28 cellular contexts compared by ENCODE assay signal in the genomic region with DNA sequence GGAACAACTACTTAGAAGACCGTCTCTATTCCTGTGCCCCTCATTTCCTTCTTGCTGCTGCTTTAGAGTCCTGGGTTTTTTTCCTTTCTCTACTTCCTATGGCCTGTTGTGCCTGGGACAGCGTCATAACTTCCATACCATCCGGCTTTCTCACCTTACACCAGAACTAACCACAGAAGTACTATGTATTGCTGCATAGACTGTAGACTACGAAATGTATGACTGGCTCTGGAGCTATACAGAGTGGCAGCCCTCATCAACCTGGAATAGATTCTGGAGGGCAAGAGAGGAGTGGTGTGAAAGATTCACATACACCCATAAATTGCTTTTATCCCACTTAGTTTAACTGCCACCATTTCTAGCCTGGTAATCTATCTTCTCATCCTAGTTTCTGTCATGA. TPM values are rescaled to one million over a fixed set of nuclear protein-coding genes. Genes with fewer than 3 reads are reported as not detected.
A peak's percentile ranks its signal among the peaks of the same experiment; 100 is the strongest.
DNase-seq lines count a peak whose midpoint lies in the region; ATAC-seq, FAIRE-seq and TF ChIP-seq lines count a peak whose summit lies in the region.
"Had no signal": no experiment of that assay in that cellular context is flagged by ENCODE, and none has a peak within 500 bp of the region (broad histone marks: within the 10 kb centered on the region; RNA-seq: fewer than 3 reads in every experiment).

No MANE protein-coding gene starts in this region.

- no peak for TF ChIP-seq CTCF in GM12878 (IDR thresholded peaks at IDR 0.05 in 2 of 3, conservative IDR thresholded peaks at IDR 0.05 in 1 of 3; ENCODE audit: control insufficient read depth in 2 of 3, extremely low read depth in 1 of 3, insufficient read depth in 1 of 3, low read depth in 3 of 3, low read length in 3 of 3)

- POLR2A ChIA-PET in activated CD4-positive, alpha-beta T cell treated with anti-CD3 and anti-CD28 coated beads, Interleukin-2, amount 10 ng/mL, durations not matched to agents 7 days and 5 days (lab: Charles Lee) = no interaction called here
- POLR2A ChIA-PET in GM12878 (lab: Charles Lee) = interaction anchor here (2.1 kb wide), 1 partner anchor 15 kb away, joined by 12 read pairs; no protein-coding TSS in a partner anchor

- H3K36me3 ChIP-seq in CD4-positive, CD25-positive, alpha-beta regulatory T cell (ENCODE audit: control insufficient read depth, insufficient read depth, low read length) = peaks cover 43% of the 10 kb centered on the region
- H3K36me3 ChIP-seq in GM12878 (ENCODE audit: control insufficient read depth in 2 of 2, insufficient read depth in 2 of 2, low read length in 1 of 2) = 0 out of 4 replicates have a peak, but pooled peaks cover 0 to 7% of the 10 kb centered on the region in 2 experiments

- H3K4me2 ChIP-seq in GM12878 (ENCODE audit: control insufficient read depth, insufficient read depth) = no peak overlapping the region

- CTCF ChIA-PET in activated CD4-positive, alpha-beta T cell treated with anti-CD3 and anti-CD28 coated beads, Interleukin-2, amount 10 ng/mL, durations not matched to agents 7 days and 5 days (lab: Charles Lee) = interaction anchor here (0.6 to 1.0 kb wide), 3 partner anchors 12 to 30 kb away, joined by 3 read pairs; no protein-coding TSS in a partner anchor
- CTCF ChIA-PET in GM12878 (lab: Yijun Ruan, JAX) = interaction anchor here (1.2 to 1.4 kb wide), 3 partner anchors 10 to 15 kb away, joined by 3 to 8 read pairs (median 5); no protein-coding TSS in a partner anchor

- H3K4me3 ChIP-seq in CD4-positive, CD25-positive, alpha-beta regulatory T cell (ENCODE audit: low read depth, low read length) = no peak overlapping the region
- no peak overlapping the region for H3K4me3 ChIP-seq in GM12878
- H3K4me3 ChIP-seq: adrenal gland, dorsolateral prefrontal cortex, esophagus squamous epithelium, heart left ventricle, right atrium auricular region, stomach, vagina had no signal

- no peaks in the 10 kb centered on the region for H3K79me2 ChIP-seq in GM12878 (ENCODE audit: control insufficient read depth, insufficient read depth, low read length)

- H3K4me3 Mint-ChIP-seq in activated CD4-positive, alpha-beta T cell treated with anti-CD3 and anti-CD28 coated beads, Interleukin-2, amount 10 ng/mL, durations not matched to agents 24 days and 14 days = no peak overlapping the region
- no peak overlapping the region for H3K4me3 Mint-ChIP-seq in activated CD4-positive, alpha-beta T cell treated with anti-CD3 and anti-CD28 coated beads, Interleukin-2, amount 10 ng/mL, durations not matched to agents 7 days and 5 days
- H3K4me3 Mint-ChIP-seq in CD4-positive, CD25-positive, alpha-beta regulatory T cell = no peak overlapping the region
- H3K4me3 Mint-ChIP-seq: activated CD8-positive, alpha-beta memory T cell treated with anti-CD3 and anti-CD28 coated beads, Interleukin-2, amount 10 ng/mL, durations not matched to agents 7 days and 5 days; CD14-positive monocyte; central memory CD8-positive, alpha-beta T cell; H9 had no signal

- no peak overlapping the region for H3K27ac ChIP-seq in CD4-positive, CD25-positive, alpha-beta regulatory T cell (ENCODE audit: insufficient read depth, low read length, poor library complexity, severe bottlenecking)
- H3K27ac ChIP-seq in GM12878 (ENCODE audit: control insufficient read depth, insufficient read depth) = peak overlapping the region; percentile 6; the same call in 1 of the 2 replicates
- H3K27ac ChIP-seq: adrenal gland, dorsolateral prefrontal cortex, esophagus squamous epithelium, right atrium auricular region, stomach, vagina had no signal

- SMC1A ChIA-PET in GM12878 (lab: Charles Lee; ENCODE audit: uncharacterized antibody, unreplicated experiment) = interaction anchor here (1.0 to 1.2 kb wide), 3 partner anchors 10 to 35 kb away, joined by 3 to 14 read pairs (median 3); no protein-coding TSS in a partner anchor

- H2AFZ ChIP-seq in GM12878 (ENCODE audit: control insufficient read depth, low read depth, low read length) = no peak overlapping the region; the same call in 1 of the 2 replicates

- peak overlapping the region; percentile 40 for H3K27ac Mint-ChIP-seq in activated CD4-positive, alpha-beta T cell treated with anti-CD3 and anti-CD28 coated beads, Interleukin-2, amount 10 ng/mL, durations not matched to agents 24 days and 14 days
- no peak overlapping the region for H3K27ac Mint-ChIP-seq in activated CD4-positive, alpha-beta T cell treated with anti-CD3 and anti-CD28 coated beads, Interleukin-2, amount 10 ng/mL, durations not matched to agents 7 days and 5 days
- peak overlapping the region in 2 of 3 donors; percentile 70 to 87 for H3K27ac Mint-ChIP-seq in CD4-positive, CD25-positive, alpha-beta regulatory T cell
- H3K27ac Mint-ChIP-seq: H9 had no signal

- FAIRE-seq in GM12878 (lab: Jason Lieb, UNC) = peak; percentile 31
- FAIRE-seq: endometrium, keratinocyte had no signal

- intact Hi-C loops in activated CD4-positive, alpha-beta T cell treated with anti-CD3 and anti-CD28 coated beads, Interleukin-2, amount 10 ng/mL, durations not matched to agents 24 days and 14 days (cut with micrococcal nuclease) = no loop called here
- intact Hi-C loops in GM12878 (cut with micrococcal nuclease; ENCODE audit: unreplicated experiment) = no loop called here

- in situ Hi-C loops in GM12878 (cut with MboI) = no loop called here

- DNase-seq in activated CD4-positive, alpha-beta T cell treated with anti-CD3 and anti-CD28 coated beads, Interleukin-2, amount 10 ng/mL, durations not matched to agents 24 days and 14 days = no peak
- no peak for DNase-seq in activated CD4-positive, alpha-beta T cell treated with anti-CD3 and anti-CD28 coated beads, Interleukin-2, amount 10 ng/mL, durations not matched to agents 7 days and 5 days
- DNase-seq in CD4-positive, CD25-positive, alpha-beta regulatory T cell = no peak
- DNase-seq in GM12878 (ENCODE audit: low read depth, low spot score) = no peak
- DNase-seq in DMS114 treated with DMSO at 0.1 percent for 48 hours (lab: John Stamatoyannopoulos, UW; ENCODE audit: unreplicated experiment) = no peak
- no peak for DNase-seq in SIG-M5 treated with dmso at 0.1 percent for 504 hours (lab: John Stamatoyannopoulos, UW; ENCODE audit: unreplicated experiment)
- DNase-seq: activated CD8-positive, alpha-beta memory T cell treated with anti-CD3 and anti-CD28 coated beads, Interleukin-2, amount 10 ng/mL, durations not matched to agents 7 days and 5 days; adrenal gland; dorsolateral prefrontal cortex; esophagus squamous epithelium; foreskin melanocyte; H9; heart left ventricle; left ventricle myocardium superior; mesendoderm; NCI-H2107; posterior cingulate gyrus; SHP77; stimulated activated CD4-positive, alpha-beta T cell treated with anti-CD3 and anti-CD28 coated beads, Interleukin-1b, Interleukin-23, amount 100 ng/mL, for 48 hours; stomach had no signal

- ATAC-seq in CD4-positive, CD25-positive, alpha-beta regulatory T cell (ENCODE audit: low read depth in 2 of 2) = no peak
- peak; percentile 5 for ATAC-seq in HG03097 (IDR thresholded peaks at IDR 0.05; ENCODE audit: low FRiP score, unreplicated experiment)
- peak; percentile 32; the same call in 2 of the 3 replicates for ATAC-seq in GM12878
- no peak for ATAC-seq in HG03571 (IDR thresholded peaks at IDR 0.05; ENCODE audit: unreplicated experiment)

- no peaks in the 10 kb centered on the region for H3K9me3 ChIP-seq in CD4-positive, CD25-positive, alpha-beta regulatory T cell (ENCODE audit: control insufficient read depth in 2 of 2, low read length in 2 of 2)
- no peaks in the 10 kb centered on the region for H3K9me3 ChIP-seq in GM12878 (replicated peaks; ENCODE audit: control insufficient read depth, insufficient read depth, low read length)
- H3K9me3 ChIP-seq: adrenal gland, esophagus squamous epithelium, heart left ventricle, right atrium auricular region, stomach, vagina had no signal

- peaks cover 14% of the 10 kb centered on the region for H3K4me1 Mint-ChIP-seq in activated CD4-positive, alpha-beta T cell treated with anti-CD3 and anti-CD28 coated beads, Interleukin-2, amount 10 ng/mL, durations not matched to agents 24 days and 14 days
- peaks cover 6% of the 10 kb centered on the region for H3K4me1 Mint-ChIP-seq in activated CD4-positive, alpha-beta T cell treated with anti-CD3 and anti-CD28 coated beads, Interleukin-2, amount 10 ng/mL, durations not matched to agents 7 days and 5 days
- peaks cover 4 to 10% (median 5%) of the 10 kb centered on the region in 4 donors for H3K4me1 Mint-ChIP-seq in CD4-positive, CD25-positive, alpha-beta regulatory T cell
- H3K4me1 Mint-ChIP-seq: CD14-positive monocyte; central memory CD8-positive, alpha-beta T cell; H9 had no signal

- RAD21 ChIA-PET in GM12878 (lab: Charles Lee; ENCODE audit: unreplicated experiment) = interaction anchor here (1.0 kb wide), 1 partner anchor 15 kb away, joined by 5 read pairs; no protein-coding TSS in a partner anchor

- peaks cover 27% of the 10 kb centered on the region for H3K36me3 Mint-ChIP-seq in activated CD4-positive, alpha-beta T cell treated with anti-CD3 and anti-CD28 coated beads, Interleukin-2, amount 10 ng/mL, durations not matched to agents 24 days and 14 days (ENCODE audit: low read depth)
- H3K36me3 Mint-ChIP-seq in activated CD4-positive, alpha-beta T cell treated with anti-CD3 and anti-CD28 coated beads, Interleukin-2, amount 10 ng/mL, durations not matched to agents 7 days and 5 days (ENCODE audit: low read depth) = peaks cover 29% of the 10 kb centered on the region
- H3K36me3 Mint-ChIP-seq in CD4-positive, CD25-positive, alpha-beta regulatory T cell = peaks cover 27% of the 10 kb centered on the region

- no peaks in the 10 kb centered on the region for H3K9me3 Mint-ChIP-seq in activated CD4-positive, alpha-beta T cell treated with anti-CD3 and anti-CD28 coated beads, Interleukin-2, amount 10 ng/mL, durations not matched to agents 24 days and 14 days
- no peaks in the 10 kb centered on the region for H3K9me3 Mint-ChIP-seq in activated CD4-positive, alpha-beta T cell treated with anti-CD3 and anti-CD28 coated beads, Interleukin-2, amount 10 ng/mL, durations not matched to agents 7 days and 5 days
- no peaks in the 10 kb centered on the region for H3K9me3 Mint-ChIP-seq in CD4-positive, CD25-positive, alpha-beta regulatory T cell
- H3K9me3 Mint-ChIP-seq: CD14-positive monocyte; central memory CD8-positive, alpha-beta T cell; H9 had no signal

- H3K27me3 ChIP-seq in CD4-positive, CD25-positive, alpha-beta regulatory T cell (ENCODE audit: control insufficient read depth, insufficient read depth, low read length) = no peaks in the 10 kb centered on the region
- H3K27me3 ChIP-seq in GM12878 (replicated peaks in 1 of 2; ENCODE audit: control insufficient read depth in 2 of 2, insufficient read depth in 2 of 2, low read length in 1 of 2) = no peaks in the 10 kb centered on the region
- H3K27me3 ChIP-seq: adrenal gland, dorsolateral prefrontal cortex, esophagus squamous epithelium, heart left ventricle, right atrium auricular region, stomach, vagina had no signal

- no peak overlapping the region for H3K9ac ChIP-seq in GM12878 (ENCODE audit: control insufficient read depth, insufficient read depth, low read length)

- H4K20me1 ChIP-seq in GM12878 (ENCODE audit: control insufficient read depth, insufficient read depth) = no peaks in the 10 kb centered on the region

- BruUV-seq in GM12878 (replicated peaks; lab: Mats Ljungman, UMichigan) = no TSS peak

- H3K4me1 ChIP-seq in CD4-positive, CD25-positive, alpha-beta regulatory T cell (ENCODE audit: control insufficient read depth, insufficient read depth, low read length, poor library complexity, severe bottlenecking) = no peaks in the 10 kb centered on the region
- no peaks in the 10 kb centered on the region; the same call in 1 of the 2 replicates for H3K4me1 ChIP-seq in GM12878 (ENCODE audit: control insufficient read depth, insufficient read depth, low read length)
- H3K4me1 ChIP-seq: adrenal gland, esophagus squamous epithelium, right atrium auricular region, stomach, vagina had no signal

- 98% methylated on average over 4 of the region's 4 CpGs for WGBS in GM12878 (ENCODE audit: insufficient coverage, insufficient replicate concordance, low lambda C conversion rate, missing lambda C conversion rate)

- H3K27me3 Mint-ChIP-seq in activated CD4-positive, alpha-beta T cell treated with anti-CD3 and anti-CD28 coated beads, Interleukin-2, amount 10 ng/mL, durations not matched to agents 24 days and 14 days = no peaks in the 10 kb centered on the region
- H3K27me3 Mint-ChIP-seq in activated CD4-positive, alpha-beta T cell treated with anti-CD3 and anti-CD28 coated beads, Interleukin-2, amount 10 ng/mL, durations not matched to agents 7 days and 5 days = no peaks in the 10 kb centered on the region
- no peaks in the 10 kb centered on the region for H3K27me3 Mint-ChIP-seq in CD4-positive, CD25-positive, alpha-beta regulatory T cell
- H3K27me3 Mint-ChIP-seq: activated CD8-positive, alpha-beta memory T cell treated with anti-CD3 and anti-CD28 coated beads, Interleukin-2, amount 10 ng/mL, durations not matched to agents 7 days and 5 days; central memory CD8-positive, alpha-beta T cell had no signal

- no peak for TF ChIP-seq POLR2A in GM12878 (IDR thresholded peaks at IDR 0.05; ENCODE audit: low read depth, low read length)

- TF ChIP-seq RAD21 in GM12878 (IDR thresholded peaks at IDR 0.05; ENCODE audit: insufficient read depth, low read depth, low read length) = no peak

- TF ChIP-seq EP300 in GM12878 (IDR thresholded peaks at IDR 0.05; ENCODE audit: borderline replicate concordance in 1 of 2, control insufficient read depth in 1 of 2, low read depth in 2 of 2, low read length in 2 of 2) = no peak

RNA-seq across cellular contexts. Expression of gene SRP54, which starts 16.9 kb away (rescaled TPM):
- total RNA-seq in activated CD4-positive, alpha-beta T cell treated with anti-CD3 and anti-CD28 coated beads, Interleukin-2, amount 10 ng/mL, durations not matched to agents 24 days and 14 days = 73.6 and 73.8 TPM in 2 replicates
- 10 to 100 TPM; 58.0 to 60.1 TPM for total RNA-seq in activated CD4-positive, alpha-beta T cell treated with anti-CD3 and anti-CD28 coated beads, Interleukin-2, amount 10 ng/mL, durations not matched to agents 7 days and 5 days
- 44.0 TPM for total RNA-seq in CD4-positive, CD25-positive, alpha-beta regulatory T cell
- polyA plus RNA-seq in CD4-positive, CD25-positive, alpha-beta regulatory T cell = 10 to 100 TPM; 32.9 to 46.1 (median 42.9) TPM
- 246 and 247 TPM in 2 replicates for total RNA-seq in GM12878 (2013; cell fraction: nucleolus; rRNA removed)
- total RNA-seq in GM12878 (2014; rRNA removed) (70.3 and 83.3 TPM in 2 replicates), GM12878 (2014; rRNA removed; fragmentation: Illumina TruSeq; extraction: Trizol) (112 and 114 TPM in 2 replicates), GM12878 (2021) (60.1 and 70.8 TPM in 2 replicates)
- 55.2 TPM for polyA plus RNA-seq in GM12878 (2011; ENCODE audit: low read depth)
- polyA plus RNA-seq in GM12878 (2011; rRNA removed) (54.1 and 77.4 TPM in 2 replicates), GM12878 (2014; fragmentation: Illumina TruSeq; extraction: Trizol) (116 and 134 TPM in 2 replicates), GM12878 (2014; fragmentation: Nextera tagmentation; extraction: Ambion mirVana) (10 to 100 TPM; 71.3 to 73.3 TPM), GM12878 (2014; rRNA removed) (66.7 and 70.0 TPM in 2 replicates), GM12878 (2016; fragmentation: Nextera tagmentation; extraction: Ambion mirVana) (100 to 1,000 TPM; 123 to 130 TPM)
- polyA plus RNA-seq in GM12878 (2011; cell fraction: cytosol; rRNA removed) = 37.8 and 54.1 TPM in 2 replicates
- polyA plus RNA-seq in GM12878 (2011; cell fraction: nucleus; rRNA removed) = 43.3 and 52.4 TPM in 2 replicates
- polyA plus RNA-seq in GM12878 (2012) = 73.7 and 77.5 TPM in 2 replicates
- 31.1 and 34.8 TPM in 2 replicates for polyA minus RNA-seq in GM12878 (2011; rRNA and poly(A)+ RNA removed)
- polyA minus RNA-seq in GM12878 (2011; cell fraction: cytosol; rRNA and poly(A)+ RNA removed) = 17.0 and 28.3 TPM in 2 replicates
- 28.9 and 44.6 TPM in 2 replicates for polyA minus RNA-seq in GM12878 (2011; cell fraction: nucleus; rRNA and poly(A)+ RNA removed)

Comparison
In these comparisons a context has a peak if more than half of its experiments do, and no peak if none do; other contexts are left out.
1. ATAC-seq: peak in HG03097 (single experiment) and GM12878 (single experiment); none in CD4-positive, CD25-positive, alpha-beta regulatory T cell (0 of 2) and HG03571 (single experiment).